9 cellular contexts compared by ENCODE assay signal in the genomic region with DNA sequence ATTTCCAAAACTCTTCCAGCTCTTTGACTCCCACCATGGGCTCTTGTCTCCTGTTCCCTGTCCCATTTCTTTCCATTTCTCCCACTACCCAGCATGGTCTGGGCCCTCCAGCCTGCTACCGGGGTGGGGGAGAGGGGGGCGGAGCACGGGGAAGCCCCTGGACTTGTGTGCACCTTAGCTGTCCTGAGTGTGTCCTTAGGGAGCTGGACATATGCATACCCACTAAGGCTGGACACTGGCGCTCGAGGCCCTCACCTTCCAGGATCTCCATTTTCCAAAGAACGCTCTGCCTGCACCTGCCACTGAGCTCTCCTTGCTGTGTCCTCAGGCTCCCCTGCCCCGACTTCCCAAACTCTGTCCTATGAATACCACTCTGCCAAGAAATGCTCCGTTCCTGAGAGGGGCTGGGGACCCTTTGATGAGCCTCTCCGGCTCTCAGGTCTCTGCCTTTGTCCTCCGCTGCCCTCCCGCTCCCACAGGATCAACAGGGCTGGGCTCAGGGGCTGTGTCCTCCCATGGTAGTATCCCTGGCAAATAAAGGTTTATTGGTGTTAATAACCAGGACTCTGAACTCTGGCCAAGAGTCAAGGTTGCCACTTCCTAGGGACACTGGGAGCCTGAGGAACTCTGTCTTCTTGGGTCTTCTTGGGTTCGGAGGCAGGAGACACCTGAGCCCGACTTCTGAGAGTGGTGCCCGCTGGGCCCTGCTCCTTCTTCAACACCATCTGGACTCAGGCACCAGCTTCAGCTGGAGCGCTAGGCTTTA. TPM values are rescaled to one million over a fixed set of nuclear protein-coding genes. Genes with fewer than 3 reads are reported as not detected.
DNase-seq lines count a peak whose midpoint lies in the region; ATAC-seq and TF ChIP-seq lines count a peak whose summit lies in the region.
"Had no signal": no experiment of that assay in that cellular context is flagged by ENCODE, and none has a peak within 500 bp of the region (broad histone marks: within the 10 kb centered on the region; RNA-seq: fewer than 3 reads in every experiment).

No MANE protein-coding gene starts in this region.

- H3K4me1 Mint-ChIP-seq in activated naive CD4-positive, alpha-beta T cell treated with anti-CD3 and anti-CD28 coated beads, Interleukin-2, amount 50 U/mL, for 24 hours: peaks cover 11% of the 10 kb centered on the region
- H3K4me1 Mint-ChIP-seq in brain (peaks cover 4% of the 10 kb centered on the region), type B pancreatic cell (ENCODE audit: unreplicated experiment) (no peaks in the 10 kb centered on the region)

- H3K27me3 Mint-ChIP-seq in activated naive CD4-positive, alpha-beta T cell treated with anti-CD3 and anti-CD28 coated beads, Interleukin-2, amount 50 U/mL, for 24 hours: peaks cover 34% of the 10 kb centered on the region
- H3K27me3 Mint-ChIP-seq in brain: peaks cover 65% of the 10 kb centered on the region
- peaks cover 55% of the 10 kb centered on the region for H3K27me3 Mint-ChIP-seq in type B pancreatic cell

- no peak overlapping the region for H3K18ac ChIP-seq in mesenchymal stem cell (ENCODE audit: low read depth in 1 of 2, low read length in 2 of 2)

- H3K9me3 ChIP-seq in mesenchymal stem cell (ENCODE audit: control insufficient read depth, low read length): no peaks in the 10 kb centered on the region

- TF ChIP-seq CTCF in brain (conservative IDR thresholded peaks at IDR 0.05): no peak
- no peak for TF ChIP-seq CTCF in type B pancreatic cell (conservative IDR thresholded peaks at IDR 0.05)

- 92% methylated on average over 13 of the region's 15 CpGs for WGBS in mesenchymal stem cell

- H2BK12ac ChIP-seq in mesenchymal stem cell (ENCODE audit: low read length in 2 of 2): no peak overlapping the region

- H2BK120ac ChIP-seq in mesenchymal stem cell (ENCODE audit: low read depth, low read length): peak overlapping the region; percentile 11

- H3K36me3 ChIP-seq in mesenchymal stem cell (ENCODE audit: control insufficient read depth in 1 of 2, insufficient read depth in 2 of 2, low read depth in 1 of 2, low read length in 2 of 2): peaks cover 0 to 2% of the 10 kb centered on the region in 2 experiments

- peak overlapping the region; percentile 80 for H3K4me2 ChIP-seq in mesenchymal stem cell (ENCODE audit: low read length, poor library complexity, severe bottlenecking)

- no peaks in the 10 kb centered on the region for H3K36me3 Mint-ChIP-seq in activated naive CD4-positive, alpha-beta T cell treated with anti-CD3 and anti-CD28 coated beads, Interleukin-2, amount 50 U/mL, for 24 hours
- H3K36me3 Mint-ChIP-seq in brain (no peaks in the 10 kb centered on the region), type B pancreatic cell (no peaks in the 10 kb centered on the region)

- H3K14ac ChIP-seq in mesenchymal stem cell (ENCODE audit: low read length in 2 of 2): no peak overlapping the region

- no peak for DNase-seq in activated naive CD4-positive, alpha-beta T cell (lab: John Stamatoyannopoulos, UW)
- DNase-seq in mesenchymal stem cell: no peak
- no peak for DNase-seq in type B pancreatic cell (ENCODE audit: extremely low spot score, unreplicated experiment)
- DNase-seq in NCI-H128 (lab: John Stamatoyannopoulos, UW; ENCODE audit: unreplicated experiment): no peak
- no peak for DNase-seq in putamen (ENCODE audit: low spot score)
- DNase-seq: DND-41 had no signal

- no peaks in the 10 kb centered on the region for H3K27me3 ChIP-seq in mesenchymal stem cell (ENCODE audit: control insufficient read depth in 1 of 2, insufficient read depth in 1 of 2, low read length in 2 of 2)

- no peak overlapping the region for H2AFZ ChIP-seq in mesenchymal stem cell (ENCODE audit: low read depth, low read length)

- ATAC-seq in GM19395 (IDR thresholded peaks at IDR 0.05; ENCODE audit: unreplicated experiment): no peak

- peaks cover 13% of the 10 kb centered on the region for H3K4me1 ChIP-seq in mesenchymal stem cell (ENCODE audit: control insufficient read depth, insufficient read depth, low read depth, low read length)

- H3K23ac ChIP-seq in mesenchymal stem cell (ENCODE audit: low read length in 2 of 2): no peak overlapping the region

- H2BK15ac ChIP-seq in mesenchymal stem cell (ENCODE audit: low read depth, poor library complexity, severe bottlenecking): no peak overlapping the region

- H3K27ac ChIP-seq in mesenchymal stem cell (ENCODE audit: low read length, poor library complexity, severe bottlenecking): no peak overlapping the region

- no peak overlapping the region for H3K9ac ChIP-seq in mesenchymal stem cell (ENCODE audit: low read length)

- H3K4me3 Mint-ChIP-seq in activated naive CD4-positive, alpha-beta T cell treated with anti-CD3 and anti-CD28 coated beads, Interleukin-2, amount 50 U/mL, for 24 hours: peak overlapping the region; percentile 79
- H3K4me3 Mint-ChIP-seq in brain: peak overlapping the region; percentile 74 to 83 (median 81)
- H3K4me3 Mint-ChIP-seq in type B pancreatic cell: peak overlapping the region; percentile 84

- no peak overlapping the region for H3K4ac ChIP-seq in mesenchymal stem cell (ENCODE audit: low read depth in 1 of 2, low read length in 2 of 2)

- no peak overlapping the region for H2BK5ac ChIP-seq in mesenchymal stem cell (ENCODE audit: low read depth, low read length, poor library complexity, severe bottlenecking)

- no peak overlapping the region for H4K8ac ChIP-seq in mesenchymal stem cell (ENCODE audit: low read length)

- H4K91ac ChIP-seq in mesenchymal stem cell (ENCODE audit: low read length): no peak overlapping the region

- peak overlapping the region; percentile 78 to 81 for H3K4me3 ChIP-seq in mesenchymal stem cell (ENCODE audit: insufficient read depth in 1 of 2, low read depth in 1 of 2, low read length in 2 of 2)

- H2AK5ac ChIP-seq in mesenchymal stem cell (ENCODE audit: low read length, severe bottlenecking): no peak overlapping the region

- peaks cover 7% of the 10 kb centered on the region for H3K79me1 ChIP-seq in mesenchymal stem cell (replicated peaks; ENCODE audit: low read length, poor library complexity, severe bottlenecking)

- H3K27ac Mint-ChIP-seq in activated naive CD4-positive, alpha-beta T cell treated with anti-CD3 and anti-CD28 coated beads, Interleukin-2, amount 50 U/mL, for 24 hours: no peak overlapping the region
- H3K27ac Mint-ChIP-seq in brain (peak overlapping the region in 2 of 5 experiments; percentile 33 to 56), type B pancreatic cell (peak overlapping the region; percentile 72)

- no peaks in the 10 kb centered on the region for H3K9me3 Mint-ChIP-seq in activated naive CD4-positive, alpha-beta T cell treated with anti-CD3 and anti-CD28 coated beads, Interleukin-2, amount 50 U/mL, for 24 hours
- H3K9me3 Mint-ChIP-seq in brain: peaks cover 0 to 3% (median 0%) of the 10 kb centered on the region in 5 experiments
- no peaks in the 10 kb centered on the region for H3K9me3 Mint-ChIP-seq in type B pancreatic cell

RNA-seq across cellular contexts. Expression of a gene that starts 0.8 kb away (rescaled TPM):
- 14.5 TPM for polyA plus RNA-seq in brain (ENCODE audit: insufficient read depth, low read depth, low replicate concordance)
- 8.7 TPM for polyA plus RNA-seq in mesenchymal stem cell (2013, experiment 1 of 2)
- 10.3 TPM for polyA plus RNA-seq in mesenchymal stem cell (2013, experiment 2 of 2)
- total RNA-seq in type B pancreatic cell (ENCODE audit: low replicate concordance): 7.2 and 7.6 TPM in 2 replicates

RNA-seq across cellular contexts. Expression of a gene that starts 18.2 kb away (rescaled TPM):
- polyA plus RNA-seq in brain (ENCODE audit: insufficient read depth, low read depth, low replicate concordance): 9.5 TPM
- polyA plus RNA-seq in mesenchymal stem cell (2013, experiment 1 of 2): 0.01 TPM
- 0.04 TPM for polyA plus RNA-seq in mesenchymal stem cell (2013, experiment 2 of 2)
- 2.5 and 4.4 TPM in 2 replicates for total RNA-seq in type B pancreatic cell (ENCODE audit: low replicate concordance)

RNA-seq across cellular contexts. Expression of a gene that starts 35.0 kb away (rescaled TPM):
- polyA plus RNA-seq in brain (ENCODE audit: insufficient read depth, low read depth, low replicate concordance): 0.48 TPM
- 0.01 TPM for polyA plus RNA-seq in mesenchymal stem cell (2013, experiment 1 of 2)
- 0.08 TPM for polyA plus RNA-seq in mesenchymal stem cell (2013, experiment 2 of 2)
- 1.4 and 1.5 TPM in 2 replicates for total RNA-seq in type B pancreatic cell (ENCODE audit: low replicate concordance)

RNA-seq across cellular contexts. Expression of a gene that starts 35.2 kb away (rescaled TPM):
- 303 TPM for polyA plus RNA-seq in brain (ENCODE audit: insufficient read depth, low read depth, low replicate concordance)
- 773 TPM for polyA plus RNA-seq in mesenchymal stem cell (2013, experiment 1 of 2)
- 885 TPM for polyA plus RNA-seq in mesenchymal stem cell (2013, experiment 2 of 2)
- total RNA-seq in type B pancreatic cell (ENCODE audit: low replicate concordance): 445 and 544 TPM in 2 replicates

RNA-seq across cellular contexts. Expression of a gene that starts 42.2 kb away (rescaled TPM):
- polyA plus RNA-seq in brain (ENCODE audit: insufficient read depth, low read depth, low replicate concordance): not detected
- 0.22 TPM for polyA plus RNA-seq in mesenchymal stem cell (2013, experiment 1 of 2)
- polyA plus RNA-seq in mesenchymal stem cell (2013, experiment 2 of 2): 0.15 TPM
- total RNA-seq in type B pancreatic cell (ENCODE audit: low replicate concordance): 2.5 and 2.9 TPM in 2 replicates
